ENCODE assay signal across 21 cellular contexts in the genomic region with DNA sequence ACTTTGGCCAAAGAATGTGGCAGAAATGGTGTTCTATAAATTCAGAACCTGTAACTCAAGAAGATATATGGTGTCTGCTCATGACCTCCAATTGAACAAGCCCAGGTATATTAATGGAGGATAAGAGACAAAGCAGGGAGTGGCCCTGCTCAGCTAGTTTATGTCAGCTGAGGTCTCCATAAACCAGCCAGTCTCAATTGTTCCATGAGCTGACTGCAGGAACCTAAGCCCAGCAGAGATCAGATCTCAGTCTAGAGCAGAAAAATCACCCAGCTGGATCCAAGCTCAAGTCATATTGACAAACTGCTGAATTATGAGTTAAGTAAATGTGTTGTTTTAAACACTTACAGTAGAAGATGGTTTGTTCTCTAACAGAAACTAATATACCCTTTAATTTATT.
"Had no signal": no experiment of that assay in that cellular context is flagged by ENCODE, and none has a peak within 500 bp of the region (broad histone marks: within the 10 kb centered on the region; RNA-seq: fewer than 3 reads in every experiment).

No MANE protein-coding gene starts in this region.

- H3K27ac ChIP-seq: colonic mucosa, left ventricle myocardium inferior, ovary, suprapubic skin had no signal

- DNase-seq: activated CD4-positive, alpha-beta T cell treated with anti-CD3 and anti-CD28 coated beads for 48 hours; activated CD4-positive, CD25-positive, alpha-beta regulatory T cell; activated CD8-positive, alpha-beta memory T cell treated with anti-CD3 and anti-CD28 coated beads, Interleukin-2, amount 50 U/mL, for 48 hours; activated effector memory CD4-positive, alpha-beta T cell treated with anti-CD3 and anti-CD28 coated beads, Interleukin-2, amount 50 U/mL, for 16 hours; activated naive CD4-positive, alpha-beta T cell treated with anti-CD3 and anti-CD28 coated beads, Interleukin-2, amount 50 U/mL, for 16 hours; activated T-cell treated with anti-CD3 and anti-CD28 coated beads, Interleukin-2, amount 50 U/mL, for 72 hours; aorta; colonic mucosa; erythroblast; left ventricle myocardium inferior; mammary epithelial cell; naive B cell; ovary; stimulated activated CD4-positive, alpha-beta T cell treated with anti-CD3 and anti-CD28 coated beads, Interleukin-4, amount 100 ng/mL, for 1 hour; stimulated activated naive CD8-positive, alpha-beta T cell treated with anti-CD3 and anti-CD28 coated beads, Interleukin-15, amount 100 ng/mL, for 72 hours; T1000; trophoblast cell had no signal

- H3K9me3 ChIP-seq: colonic mucosa, ovary had no signal

- ATAC-seq: activated T-cell treated with anti-CD3 and anti-CD28 coated beads, Interleukin-2, amount 50 U/mL, for 72 hours; sciatic nerve; stimulated activated naive CD8-positive, alpha-beta T cell treated with anti-CD3 and anti-CD28 coated beads, Interleukin-15, amount 100 ng/mL, for 72 hours had no signal

- H3K27ac Mint-ChIP-seq: activated T-cell treated with anti-CD3 and anti-CD28 coated beads, Interleukin-2, amount 50 U/mL, for 72 hours; naive B cell; stimulated activated naive CD8-positive, alpha-beta T cell treated with anti-CD3 and anti-CD28 coated beads, Interleukin-15, amount 100 ng/mL, for 72 hours had no signal

- H3K4me3 Mint-ChIP-seq: activated T-cell treated with anti-CD3 and anti-CD28 coated beads, Interleukin-2, amount 50 U/mL, for 72 hours; central memory CD8-positive, alpha-beta T cell; naive B cell; stimulated activated naive CD8-positive, alpha-beta T cell treated with anti-CD3 and anti-CD28 coated beads, Interleukin-15, amount 100 ng/mL, for 72 hours had no signal

- H3K27me3 ChIP-seq: colonic mucosa, ovary, suprapubic skin had no signal

- H3K4me1 Mint-ChIP-seq: central memory CD8-positive, alpha-beta T cell; naive B cell; stimulated activated naive CD8-positive, alpha-beta T cell treated with anti-CD3 and anti-CD28 coated beads, Interleukin-15, amount 100 ng/mL, for 72 hours had no signal

- H3K4me2 ChIP-seq: smooth muscle cell had no signal

- H3K4me1 ChIP-seq: colonic mucosa, left ventricle myocardium inferior, suprapubic skin had no signal

- H3K4me3 ChIP-seq: colonic mucosa, left ventricle myocardium inferior, ovary, smooth muscle cell, suprapubic skin had no signal

- H3K36me3 ChIP-seq: colonic mucosa, left ventricle myocardium inferior, ovary, suprapubic skin had no signal
